25 cellular contexts compared by ENCODE assay signal in genomic region chr6:148317739-148318138, GRCh38.
"Had no signal": no experiment of that assay in that cellular context is flagged by ENCODE, and none has a peak within 500 bp of the region (broad histone marks: within the 10 kb centered on the region; RNA-seq: fewer than 3 reads in every experiment).

No MANE protein-coding gene starts in this region.

- H3K4me1 Mint-ChIP-seq: natural killer cell, T-helper 17 cell had no signal

- H3K4me3 ChIP-seq: adrenal gland, lower lobe of right lung, sigmoid colon, spleen, tibial artery, vagina had no signal

- H3K9me3 Mint-ChIP-seq: dendritic cell treated with granulocyte-macrophage colony-stimulating factor and Interleukin-4, amounts not matched to agents 40 ng/mL and 50 ng/mL, for 4 days; effector memory CD8-positive, alpha-beta T cell; natural killer cell had no signal

- H3K36me3 Mint-ChIP-seq: natural killer cell had no signal

- H3K4me3 Mint-ChIP-seq: dendritic cell treated with granulocyte-macrophage colony-stimulating factor and Interleukin-4, amounts not matched to agents 40 ng/mL and 50 ng/mL, for 4 days; effector memory CD8-positive, alpha-beta T cell; natural killer cell; T-helper 17 cell had no signal

- H3K9me3 ChIP-seq: adrenal gland, lower lobe of right lung, neutrophil, sigmoid colon, spleen, tibial artery, vagina had no signal

- H3K27ac ChIP-seq: adrenal gland, epithelial cell of prostate, foreskin keratinocyte, lower lobe of right lung, neutrophil, sigmoid colon, spleen, tibial artery, vagina, WERI-Rb-1 had no signal

- H3K36me3 ChIP-seq: adrenal gland, lower lobe of right lung, neutrophil, sigmoid colon, spleen, tibial artery, vagina, WERI-Rb-1 had no signal

- ATAC-seq: effector memory CD8-positive, alpha-beta T cell; foreskin keratinocyte; lower lobe of right lung; natural killer cell; T-helper 17 cell had no signal

- H3K4me1 ChIP-seq: adrenal gland, foreskin keratinocyte, lower lobe of right lung, sigmoid colon, spleen, vagina had no signal

- H3K27me3 ChIP-seq: adrenal gland, foreskin keratinocyte, neutrophil, sigmoid colon, spleen, tibial artery, vagina had no signal

- H3K27ac Mint-ChIP-seq: dendritic cell treated with granulocyte-macrophage colony-stimulating factor and Interleukin-4, amounts not matched to agents 40 ng/mL and 50 ng/mL, for 4 days; effector memory CD8-positive, alpha-beta T cell; natural killer cell; T-helper 17 cell had no signal

- DNase-seq: activated CD4-positive, alpha-beta T cell treated with anti-CD3 and anti-CD28 coated beads for 1 hour; activated CD8-positive, alpha-beta memory T cell treated with anti-CD3 and anti-CD28 coated beads for 24 hours; activated CD8-positive, alpha-beta memory T cell treated with anti-CD3 and anti-CD28 coated beads, Interleukin-2, amount 50 U/mL, for 48 hours; activated effector memory CD4-positive, alpha-beta T cell treated with anti-CD3 and anti-CD28 coated beads, Interleukin-2, amount 50 U/mL, for 16 hours; activated naive CD4-positive, alpha-beta T cell treated with anti-CD3 and anti-CD28 coated beads, Interleukin-2, amount 50 U/mL, for 16 hours; activated T-cell treated with anti-CD3 and anti-CD28 coated beads, Interleukin-2, amount 50 U/mL, for 48 hours; adrenal gland; effector memory CD8-positive, alpha-beta T cell; foreskin keratinocyte; glutamatergic neuron; hypothalamus; islet precursor cell; lower lobe of right lung; natural killer cell; sigmoid colon; spleen; stimulated activated naive CD4-positive, alpha-beta T cell treated with Interleukin-2 at 50 U/mL for 16 hours; substantia nigra; T-helper 17 cell; tibial artery; WERI-Rb-1 had no signal
